26 cellular contexts compared by ENCODE assay signal in genomic region chr5:114467141-114467540, GRCh38.
"Had no signal": no experiment of that assay in that cellular context is flagged by ENCODE, and none has a peak within 500 bp of the region (broad histone marks: within the 10 kb centered on the region; RNA-seq: fewer than 3 reads in every experiment).

No MANE protein-coding gene starts in this region.

- H3K27ac Mint-ChIP-seq: endodermal cell; memory B cell; naive thymus-derived CD4-positive, alpha-beta T cell; stimulated activated memory B cell treated with anti-CD40 and anti-IgM and Interleukin-4, amounts not matched to agents 10 μg/mL and 1 μg/mL and 100 μg/mL, for 72 hours; stimulated activated naive CD8-positive, alpha-beta T cell treated with anti-CD3 and anti-CD28 coated beads, Interleukin-15, amount 100 ng/mL, for 72 hours had no signal

- DNase-seq: effector CD4-positive, alpha-beta T cell; endodermal cell; erythroblast; foreskin melanocyte; heart left ventricle; hypothalamus; kidney glomerular epithelial cell; left ventricle myocardium inferior; lower lobe of right lung; naive thymus-derived CD4-positive, alpha-beta T cell; psoas muscle; retina; right lobe of liver; spleen; stimulated activated CD4-positive, alpha-beta T cell treated with anti-CD3 and anti-CD28 coated beads, Interleukin-15, amount 100 ng/mL, for 24 hours; stimulated activated CD4-positive, alpha-beta T cell treated with anti-CD3 and anti-CD28 coated beads, Interleukin-1b, Interleukin-23, amount 100 ng/mL, for 48 hours; stimulated activated CD4-positive, alpha-beta T cell treated with anti-CD3 and anti-CD28 coated beads, Interleukin-4, amount 100 ng/mL, for 24 hours; stimulated activated naive CD8-positive, alpha-beta T cell treated with anti-CD3 and anti-CD28 coated beads, Interleukin-15, amount 100 ng/mL, for 72 hours; testis; upper lobe of right lung had no signal

- H3K4me3 Mint-ChIP-seq: endodermal cell; memory B cell; naive thymus-derived CD4-positive, alpha-beta T cell; stimulated activated memory B cell treated with anti-CD40 and anti-IgM and Interleukin-4, amounts not matched to agents 10 μg/mL and 1 μg/mL and 100 μg/mL, for 72 hours; stimulated activated naive CD8-positive, alpha-beta T cell treated with anti-CD3 and anti-CD28 coated beads, Interleukin-15, amount 100 ng/mL, for 72 hours had no signal

- ATAC-seq: heart left ventricle; naive thymus-derived CD4-positive, alpha-beta T cell; psoas muscle; stimulated activated memory B cell treated with anti-CD40 and anti-IgM and Interleukin-4, amounts not matched to agents 10 μg/mL and 1 μg/mL and 100 μg/mL, for 72 hours; stimulated activated naive CD8-positive, alpha-beta T cell treated with anti-CD3 and anti-CD28 coated beads, Interleukin-15, amount 100 ng/mL, for 72 hours; upper lobe of right lung had no signal

- H3K36me3 Mint-ChIP-seq: memory B cell; naive thymus-derived CD4-positive, alpha-beta T cell; stimulated activated memory B cell treated with anti-CD40 and anti-IgM and Interleukin-4, amounts not matched to agents 10 μg/mL and 1 μg/mL and 100 μg/mL, for 72 hours had no signal

- H3K36me3 ChIP-seq: heart left ventricle, left ventricle myocardium inferior, lower lobe of right lung, neutrophil, right lobe of liver, spleen, tibial nerve, upper lobe of right lung, vagina had no signal

- H3K27me3 ChIP-seq: heart left ventricle, neutrophil, right lobe of liver, spleen, testis, tibial nerve, upper lobe of right lung, vagina had no signal

- H3K27me3 Mint-ChIP-seq: stimulated activated memory B cell treated with anti-CD40 and anti-IgM and Interleukin-4, amounts not matched to agents 10 μg/mL and 1 μg/mL and 100 μg/mL, for 72 hours; stimulated activated naive CD8-positive, alpha-beta T cell treated with anti-CD3 and anti-CD28 coated beads, Interleukin-15, amount 100 ng/mL, for 72 hours had no signal

- H3K9me3 Mint-ChIP-seq: endodermal cell; memory B cell; stimulated activated memory B cell treated with anti-CD40 and anti-IgM and Interleukin-4, amounts not matched to agents 10 μg/mL and 1 μg/mL and 100 μg/mL, for 72 hours had no signal

- H3K4me1 Mint-ChIP-seq: memory B cell; naive thymus-derived CD4-positive, alpha-beta T cell; stimulated activated memory B cell treated with anti-CD40 and anti-IgM and Interleukin-4, amounts not matched to agents 10 μg/mL and 1 μg/mL and 100 μg/mL, for 72 hours; stimulated activated naive CD8-positive, alpha-beta T cell treated with anti-CD3 and anti-CD28 coated beads, Interleukin-15, amount 100 ng/mL, for 72 hours had no signal

- H3K9me3 ChIP-seq: heart left ventricle, left ventricle myocardium inferior, lower lobe of right lung, neutrophil, psoas muscle, right lobe of liver, spleen, testis, tibial nerve, upper lobe of right lung, vagina had no signal

- H3K27ac ChIP-seq: coronary artery, heart left ventricle, left ventricle myocardium inferior, lower lobe of right lung, neutrophil, psoas muscle, right lobe of liver, spleen, testis, tibial nerve, upper lobe of right lung, vagina had no signal

- H3K4me3 ChIP-seq: coronary artery, heart left ventricle, left ventricle myocardium inferior, lower lobe of right lung, psoas muscle, right lobe of liver, spleen, testis, tibial nerve, upper lobe of right lung, vagina had no signal

- H3K4me1 ChIP-seq: heart left ventricle, left ventricle myocardium inferior, lower lobe of right lung, psoas muscle, right lobe of liver, spleen, testis, upper lobe of right lung, vagina had no signal
